8 cellular contexts compared by ENCODE assay signal in genomic region chr15:64380130-64380870, GRCh38. TPM values are rescaled to one million over a fixed set of nuclear protein-coding genes. Genes with fewer than 3 reads are reported as not detected.
DNase-seq lines count a peak whose midpoint lies in the region; ATAC-seq and TF ChIP-seq lines count a peak whose summit lies in the region.
"Not testable (repeated sequence)": the region's sequence is repeated elsewhere in the genome, so short reads cannot be mapped to it uniquely, and the experiment has no call there.

No MANE protein-coding gene starts in this region.

- not testable (repeated sequence) for H3K27ac Mint-ChIP-seq in CD8-positive, alpha-beta T cell
- H3K27ac Mint-ChIP-seq in activated T-helper 17 cell treated with anti-CD3 and anti-CD28 coated beads, Interleukin-2, amount 50 U/mL, for 72 hours = peak overlapping the region; percentile 74

- not testable (repeated sequence) for H3K36me3 ChIP-seq in CD8-positive, alpha-beta T cell (ENCODE audit: insufficient read depth, low read length); effector memory CD4-positive, alpha-beta T cell (ENCODE audit: control insufficient read depth, insufficient read depth, low read length); neural cell (ENCODE audit: insufficient read depth, low read length); suprapubic skin
- H3K36me3 ChIP-seq in SJCRH30 = peaks cover 33% of the 10 kb centered on the region

- H3K9me2 ChIP-seq in neural cell (ENCODE audit: insufficient read depth, low read length) = not testable (repeated sequence)

- not testable (repeated sequence) for H4K20me1 ChIP-seq in neural cell (ENCODE audit: insufficient read depth)

- peak overlapping the region; percentile 61 for H3K4me2 ChIP-seq in neural cell (ENCODE audit: low read length)

- not testable (repeated sequence) for H3K9me3 Mint-ChIP-seq in CD8-positive, alpha-beta T cell; activated T-helper 17 cell treated with anti-CD3 and anti-CD28 coated beads, Interleukin-2, amount 50 U/mL, for 72 hours

- POLR2A ChIA-PET in CD8-positive, alpha-beta T cell (lab: Charles Lee) = interaction anchor here (0.5 to 1.1 kb wide), 2 partner anchors 11 to 27 kb away, joined by 3 to 4 read pairs; no protein-coding TSS in a partner anchor

- not testable (repeated sequence) for TF ChIP-seq RAD21 in neural cell (conservative IDR thresholded peaks at IDR 0.05)

- not testable (repeated sequence) for H3K27ac ChIP-seq in CD8-positive, alpha-beta T cell (ENCODE audit: low read depth, low read length); effector memory CD4-positive, alpha-beta T cell (ENCODE audit: insufficient read depth, low read length, poor library complexity, severe bottlenecking); neural cell (ENCODE audit: low read length); suprapubic skin
- peak overlapping the region; percentile 78 for H3K27ac ChIP-seq in SJCRH30

- H3K36me3 Mint-ChIP-seq in CD8-positive, alpha-beta T cell = not testable (repeated sequence)
- H3K36me3 Mint-ChIP-seq in activated T-helper 17 cell treated with anti-CD3 and anti-CD28 coated beads, Interleukin-2, amount 50 U/mL, for 72 hours (ENCODE audit: low read depth) = peaks cover 41% of the 10 kb centered on the region

- intact Hi-C loops in CD8-positive, alpha-beta T cell (cut with DNase I, micrococcal nuclease) = loop anchor here (10.0 kb wide), 3 partner anchors 755 to 905 kb away; partner anchors contain the start of genes CLPX (in 1 of the 2), PARP16 (in 1 of the 2) and PDCD7 (in 1 of the 2)

- not testable (repeated sequence) for ATAC-seq in CD8-positive, alpha-beta T cell; activated T-helper 17 cell treated with anti-CD3 and anti-CD28 coated beads, Interleukin-2, amount 50 U/mL, for 72 hours (replicated peaks)

- H3K4me3 ChIP-seq in CD8-positive, alpha-beta T cell (ENCODE audit: low read depth, low read length) = peak overlapping the region; percentile 65
- H3K4me3 ChIP-seq in SJCRH30 (peak overlapping the region; percentile 85), iPS-11a (ENCODE audit: low read depth, low read length) (peak overlapping the region; percentile 62), neural cell (ENCODE audit: low read length) (peak overlapping the region; percentile 75), suprapubic skin (peak overlapping the region; percentile 71)
- H3K4me3 ChIP-seq in effector memory CD4-positive, alpha-beta T cell (ENCODE audit: insufficient read depth, low read depth, low read length, poor library complexity, severe bottlenecking) = peak overlapping the region; percentile 69

- TF ChIP-seq CTCF in CD8-positive, alpha-beta T cell (IDR thresholded peaks at IDR 0.05); neural cell (IDR thresholded peaks at IDR 0.05; ENCODE audit: poor library complexity, severe bottlenecking); suprapubic skin (IDR thresholded peaks at IDR 0.05): not testable (repeated sequence)

- not testable (repeated sequence) for H3K4me1 ChIP-seq in CD8-positive, alpha-beta T cell (ENCODE audit: insufficient read depth, low read length); SJCRH30; effector memory CD4-positive, alpha-beta T cell (ENCODE audit: control insufficient read depth, insufficient read depth, low read length, poor library complexity, severe bottlenecking)
- peaks cover 14% of the 10 kb centered on the region for H3K4me1 ChIP-seq in suprapubic skin

- H3K79me2 ChIP-seq in neural cell (replicated peaks; ENCODE audit: insufficient read depth, low read length) = not testable (repeated sequence)

- not testable (repeated sequence) for H3K9ac ChIP-seq in neural cell (ENCODE audit: low read length)

- not testable (repeated sequence) for H3F3A ChIP-seq in neural cell (ENCODE audit: insufficient read depth, low read length, poor library complexity, severe bottlenecking)

- peaks cover 12% of the 10 kb centered on the region for H3K4me1 Mint-ChIP-seq in CD8-positive, alpha-beta T cell (ENCODE audit: low read depth)
- not testable (repeated sequence) for H3K4me1 Mint-ChIP-seq in activated T-helper 17 cell treated with anti-CD3 and anti-CD28 coated beads, Interleukin-2, amount 50 U/mL, for 72 hours

- H3K4me3 Mint-ChIP-seq in CD8-positive, alpha-beta T cell = peak overlapping the region; percentile 91
- H3K4me3 Mint-ChIP-seq in activated T-helper 17 cell treated with anti-CD3 and anti-CD28 coated beads, Interleukin-2, amount 50 U/mL, for 72 hours = peak overlapping the region; percentile 85

- H3K27me3 ChIP-seq in CD8-positive, alpha-beta T cell (ENCODE audit: insufficient read depth, low read length); SJCRH30; effector memory CD4-positive, alpha-beta T cell (replicated peaks; ENCODE audit: control insufficient read depth, insufficient read depth, low read length, poor library complexity, severe bottlenecking); neural cell (ENCODE audit: insufficient read depth, low read depth, low read length); suprapubic skin: not testable (repeated sequence)

- not testable (repeated sequence) for H3K27me3 Mint-ChIP-seq in CD8-positive, alpha-beta T cell (ENCODE audit: low read depth); activated T-helper 17 cell treated with anti-CD3 and anti-CD28 coated beads, Interleukin-2, amount 50 U/mL, for 72 hours

- not testable (repeated sequence) for TF ChIP-seq POLR2A in suprapubic skin (IDR thresholded peaks at IDR 0.05)

- WGBS in suprapubic skin = 53% methylated on average over 11 of the region's 11 CpGs

- not testable (repeated sequence) for H3K9me3 ChIP-seq in CD8-positive, alpha-beta T cell (ENCODE audit: low read length); SJCRH30 (replicated peaks); effector memory CD4-positive, alpha-beta T cell (ENCODE audit: control insufficient read depth, low read length); neural cell (ENCODE audit: low read length); suprapubic skin

- CTCF ChIA-PET in CD8-positive, alpha-beta T cell (lab: Charles Lee) = interaction anchor here (0.7 kb wide), 1 partner anchor 24 kb away, joined by 3 read pairs; no protein-coding TSS in a partner anchor

- TF ChIP-seq EP300 in neural cell (conservative IDR thresholded peaks at IDR 0.05; ENCODE audit: poor library complexity, severe bottlenecking); suprapubic skin (IDR thresholded peaks at IDR 0.05): not testable (repeated sequence)

- not testable (repeated sequence) for H2AFZ ChIP-seq in neural cell (ENCODE audit: low read depth, low read length)

- DNase-seq in CD8-positive, alpha-beta T cell; effector memory CD4-positive, alpha-beta T cell; suprapubic skin (ENCODE audit: low spot score in 2 of 2): not testable (repeated sequence)
- DNase-seq in HuH-7 (ENCODE audit: low spot score) (peak; percentile 12), SJCRH30 (peak; percentile 16 to 37)

RNA-seq across cellular contexts. Expression of gene PCLAF, which starts 0.9 kb away (rescaled TPM):
- total RNA-seq in CD8-positive, alpha-beta T cell = under 1 TPM; 0.65 to 0.83 TPM
- total RNA-seq in SJCRH30 (2014; rRNA removed; shearing (Covaris generic)) = 581 and 605 TPM in 2 replicates
- total RNA-seq in activated T-helper 17 cell treated with anti-CD3 and anti-CD28 coated beads, Interleukin-2, amount 50 U/mL, for 72 hours = 100 to 1,000 TPM in 1 of 2 donors, 10 to 100 TPM in 1; 61.5 to 101 TPM
- polyA plus RNA-seq in neural cell = 5.3 and 10.8 TPM in 2 replicates
- 1.4 and 1.9 TPM in 2 replicates for polyA minus RNA-seq in neural cell
- total RNA-seq in suprapubic skin = 10 to 100 TPM in 1 of 4 donors, 1 to 10 TPM in 3; 2.5 to 13.1 (median 3.0) TPM

RNA-seq across cellular contexts. Expression of gene TRIP4, which starts 7.3 kb away (rescaled TPM):
- total RNA-seq in CD8-positive, alpha-beta T cell = 10 to 100 TPM; 10.7 to 11.2 TPM
- 7.0 and 8.8 TPM in 2 replicates for total RNA-seq in SJCRH30 (2014; rRNA removed; shearing (Covaris generic))
- 10 to 100 TPM; 26.6 to 26.7 TPM for total RNA-seq in activated T-helper 17 cell treated with anti-CD3 and anti-CD28 coated beads, Interleukin-2, amount 50 U/mL, for 72 hours
- polyA plus RNA-seq in neural cell = 20.8 and 25.7 TPM in 2 replicates
- 19.7 and 26.2 TPM in 2 replicates for polyA minus RNA-seq in neural cell
- 10 to 100 TPM in 3 of 4 donors, 1 to 10 TPM in 1; 8.3 to 22.2 (median 13.0) TPM for total RNA-seq in suprapubic skin

RNA-seq across cellular contexts. Expression of gene CSNK1G1, which starts 24.3 kb away (rescaled TPM):
- 10 to 100 TPM in 1 of 2 experiments, 1 to 10 TPM in 1; 10.0 to 12.9 TPM for total RNA-seq in CD8-positive, alpha-beta T cell
- total RNA-seq in SJCRH30 (2014; rRNA removed; shearing (Covaris generic)) = 15.9 and 20.3 TPM in 2 replicates
- total RNA-seq in activated T-helper 17 cell treated with anti-CD3 and anti-CD28 coated beads, Interleukin-2, amount 50 U/mL, for 72 hours = 10 to 100 TPM; 34.5 to 38.0 TPM
- 18.9 and 19.6 TPM in 2 replicates for polyA plus RNA-seq in neural cell
- 81.8 and 86.8 TPM in 2 replicates for polyA minus RNA-seq in neural cell
- 10 to 100 TPM; 15.9 to 28.8 (median 23.9) TPM for total RNA-seq in suprapubic skin

Comparison
In these comparisons a context has a peak if more than half of its experiments do, and no peak if none do; other contexts are left out.
1. RNA of gene PCLAF, which starts 0.9 kb away (total RNA-seq): 581 to 605 TPM in SJCRH30 and 61.5 to 101 TPM in activated T-helper 17 cell treated with anti-CD3 and anti-CD28 coated beads, Interleukin-2, amount 50 U/mL, for 72 hours; 2.5 to 13.1 TPM in suprapubic skin and 0.65 to 0.83 TPM in CD8-positive, alpha-beta T cell; every median in the first group is over 4 times any median in the second.
2. Peak in every context shown above with its lines, with median percentiles within 50 percentile points of each other: H3K4me3 ChIP-seq.